ENCODE assay signal across 8 cellular contexts in the genomic region with DNA sequence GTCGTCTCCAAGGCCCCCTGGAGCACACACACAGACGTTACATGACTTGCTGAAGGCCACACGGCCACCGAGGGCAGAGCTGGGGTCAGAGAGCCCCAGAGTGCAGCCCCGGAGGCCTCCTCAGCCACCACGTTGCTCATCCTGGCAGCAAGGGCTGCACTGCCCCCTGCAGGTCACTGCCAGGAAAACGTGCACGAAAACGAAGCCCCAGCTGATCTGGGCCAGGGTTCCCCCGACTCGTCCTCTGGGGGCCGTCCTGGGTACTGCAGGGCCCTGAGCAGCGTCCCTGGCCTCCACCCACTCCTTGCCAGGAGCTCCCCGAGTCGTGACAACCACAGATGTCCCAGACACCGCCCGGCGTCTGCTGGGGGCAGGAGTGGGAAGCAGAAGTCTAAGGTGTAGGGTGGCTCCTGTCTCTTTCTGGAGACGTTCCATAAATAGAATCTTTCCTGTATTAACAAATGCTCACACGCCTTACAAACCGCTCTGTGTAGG. TPM values are rescaled to one million over a fixed set of nuclear protein-coding genes. Genes with fewer than 3 reads are reported as not detected.
A peak's percentile ranks its signal among the peaks of the same experiment; 100 is the strongest.
DNase-seq lines count a peak whose midpoint lies in the region; ATAC-seq, FAIRE-seq and TF ChIP-seq lines count a peak whose summit lies in the region.

No MANE protein-coding gene starts in this region.

- intact Hi-C loops in left ventricle myocardium inferior (cut with micrococcal nuclease), result no loop called here
- intact Hi-C loops in psoas muscle (cut with DNase I), result no loop called here

- peaks cover 5% of the 10 kb centered on the region for H3K36me3 ChIP-seq in left ventricle myocardium inferior
- H3K36me3 ChIP-seq in psoas muscle (ENCODE audit: insufficient read depth in 1 of 2, low read depth in 1 of 2), result peaks cover 0 to 14% of the 10 kb centered on the region in 2 donors

- peaks cover 16% of the 10 kb centered on the region for H3K36me3 Mint-ChIP-seq in T-helper 1 cell treated with Interleukin-12 subunit alpha and Interleukin-12 subunit beta and Interleukin-4 antibody, amounts not matched to agents 30 μg/mL and 1 μg/mL, for 36 hours (ENCODE audit: low read depth)

- DNase-seq in AG09319 (ENCODE audit: extremely low read depth, low read depth), result no peak
- peak; percentile 87 for DNase-seq in NCI-H1417 treated with DMSO at 0.1 percent for 48 hours (lab: John Stamatoyannopoulos, UW)
- DNase-seq in amniotic epithelial cell (ENCODE audit: low read depth), result peak; percentile 83
- DNase-seq in left ventricle myocardium inferior, result peak; percentile 71
- peak; percentile 84 to 89 for DNase-seq in psoas muscle
- peak; percentile 45 for DNase-seq in urothelium cell line (ENCODE audit: low spot score)

- FAIRE-seq in urothelium cell line (lab: Jason Lieb, UNC), result no peak

- ATAC-seq in GM19351 (IDR thresholded peaks at IDR 0.05; ENCODE audit: unreplicated experiment) (peak; percentile 40), psoas muscle (peak in 3 of 4 donors; percentile 16 to 28 (median 24))

- TF ChIP-seq CTCF in AG09319 (IDR thresholded peaks at IDR 0.05; ENCODE audit: low read depth, low read length) (peak; percentile 91), left ventricle myocardium inferior (IDR thresholded peaks at IDR 0.05; ENCODE audit: borderline replicate concordance) (peak; percentile 89), psoas muscle (IDR thresholded peaks at IDR 0.05) (peak; percentile 82)

- peak overlapping the region; percentile 38 for H3K4me3 ChIP-seq in left ventricle myocardium inferior
- peak overlapping the region; percentile 27 for H3K4me3 ChIP-seq in psoas muscle

- H3K9me3 Mint-ChIP-seq in T-helper 1 cell treated with Interleukin-12 subunit alpha and Interleukin-12 subunit beta and Interleukin-4 antibody, amounts not matched to agents 30 μg/mL and 1 μg/mL, for 36 hours, result no peaks in the 10 kb centered on the region

- H3K27me3 Mint-ChIP-seq in T-helper 1 cell treated with Interleukin-12 subunit alpha and Interleukin-12 subunit beta and Interleukin-4 antibody, amounts not matched to agents 30 μg/mL and 1 μg/mL, for 36 hours (ENCODE audit: low read depth), result no peaks in the 10 kb centered on the region

- H3K27ac ChIP-seq in left ventricle myocardium inferior (replicated peaks) (peak overlapping the region; percentile 74), psoas muscle (peak overlapping the region; percentile 70)

- no peaks in the 10 kb centered on the region for H3K9me3 ChIP-seq in left ventricle myocardium inferior (replicated peaks)
- H3K9me3 ChIP-seq in psoas muscle, result no peaks in the 10 kb centered on the region

- H3K27me3 ChIP-seq in left ventricle myocardium inferior (ENCODE audit: low read depth) (no peaks in the 10 kb centered on the region), psoas muscle (ENCODE audit: insufficient read depth in 3 of 3, low read length in 2 of 3) (no peaks in the 10 kb centered on the region)

- peaks cover 40% of the 10 kb centered on the region for H3K4me1 ChIP-seq in left ventricle myocardium inferior
- peaks cover 14% of the 10 kb centered on the region for H3K4me1 ChIP-seq in psoas muscle

- peaks cover 39% of the 10 kb centered on the region for H3K4me1 Mint-ChIP-seq in T-helper 1 cell treated with Interleukin-12 subunit alpha and Interleukin-12 subunit beta and Interleukin-4 antibody, amounts not matched to agents 30 μg/mL and 1 μg/mL, for 36 hours (ENCODE audit: low read depth)

- H3K27ac Mint-ChIP-seq in T-helper 1 cell treated with Interleukin-12 subunit alpha and Interleukin-12 subunit beta and Interleukin-4 antibody, amounts not matched to agents 30 μg/mL and 1 μg/mL, for 36 hours, result peak overlapping the region; percentile 100

- H3K4me3 Mint-ChIP-seq in T-helper 1 cell treated with Interleukin-12 subunit alpha and Interleukin-12 subunit beta and Interleukin-4 antibody, amounts not matched to agents 30 μg/mL and 1 μg/mL, for 36 hours, result peak overlapping the region; percentile 86

- WGBS in psoas muscle, 3 donors, result 19 to 33% (median 25%) methylated on average over 21 of the region's 21 CpGs

RNA-seq across cellular contexts. Expression of gene TPGS1, which starts 3.4 kb away (rescaled TPM):
- total RNA-seq in left ventricle myocardium inferior (11.2 TPM), psoas muscle (10 to 100 TPM in 2 of 4 donors, 1 to 10 TPM in 2; 8.9 to 16.3 (median 10.2) TPM)
- 10 to 100 TPM in 2 of 3 donors, 1 to 10 TPM in 1; 9.8 to 16.6 (median 12.6) TPM for polyA plus RNA-seq in psoas muscle

RNA-seq across cellular contexts. Expression of gene MADCAM1, which starts 14.4 kb away (rescaled TPM):
- 0.22 TPM for total RNA-seq in left ventricle myocardium inferior
- under 1 TPM; 0.26 to 0.40 (median 0.35) TPM for total RNA-seq in psoas muscle
- 1 to 10 TPM in 1 of 3 donors, under 1 TPM in 2; 0.08 to 1.8 (median 0.33) TPM for polyA plus RNA-seq in psoas muscle

RNA-seq across cellular contexts. Expression of gene CDC34, which starts 20.9 kb away (rescaled TPM):
- total RNA-seq in left ventricle myocardium inferior (96.5 TPM), psoas muscle (100 to 1,000 TPM in 1 of 4 donors, 10 to 100 TPM in 3; 72.6 to 107 (median 83.0) TPM)
- polyA plus RNA-seq in psoas muscle, result 100 to 1,000 TPM; 113 to 160 (median 123) TPM

RNA-seq across cellular contexts. Expression of gene GZMM, which starts 33.2 kb away (rescaled TPM):
- total RNA-seq in left ventricle myocardium inferior (not detected), psoas muscle (not detected)
- polyA plus RNA-seq in psoas muscle, result under 1 TPM; 0.11 to 0.23 (median 0.14) TPM

RNA-seq across cellular contexts. Expression of gene SHC2, which starts 49.8 kb away (rescaled TPM):
- total RNA-seq in left ventricle myocardium inferior (11.3 TPM), psoas muscle (1 to 10 TPM; 4.5 to 9.7 (median 5.4) TPM)
- 1 to 10 TPM; 2.2 to 2.8 (median 2.2) TPM for polyA plus RNA-seq in psoas muscle
